ENCODE assay signal across 8 cellular contexts in the genomic region with DNA sequence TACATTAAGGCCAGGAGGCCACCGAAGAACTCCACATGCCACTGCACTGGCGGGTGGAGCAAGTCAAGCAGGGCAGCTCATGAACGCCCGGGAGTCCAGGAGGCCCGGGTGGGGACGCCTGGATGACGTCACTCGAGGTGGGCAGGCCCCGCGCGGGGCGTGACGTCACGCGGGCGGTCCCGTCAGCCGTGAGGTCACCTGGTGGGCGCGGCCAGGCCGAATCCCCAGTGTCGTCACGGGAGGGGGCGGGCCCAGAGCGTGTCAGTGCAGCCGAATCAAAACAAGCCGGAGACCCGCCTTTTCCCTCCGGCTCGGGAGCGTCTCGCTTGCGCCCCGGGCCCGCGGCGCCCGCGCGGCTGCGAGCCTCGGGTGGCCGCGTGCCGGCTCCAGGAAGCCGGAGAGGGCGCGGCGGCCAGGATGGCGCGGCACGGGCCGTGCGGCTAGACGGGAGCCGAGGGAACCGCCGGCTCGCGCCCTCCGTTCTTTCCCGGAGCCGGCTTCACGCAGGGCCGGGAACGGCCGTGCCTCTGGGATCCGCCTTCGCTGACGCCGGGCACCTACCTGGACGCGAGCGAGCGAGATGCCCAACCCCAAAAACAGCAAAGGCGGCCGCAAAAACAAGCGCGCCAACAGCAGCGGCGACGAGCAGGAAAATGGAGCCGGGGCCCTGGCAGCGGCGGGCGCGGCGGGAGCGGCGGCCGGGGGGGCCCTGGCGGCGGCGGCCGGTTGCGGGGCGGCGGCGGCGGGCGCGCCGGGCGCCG.
DNase-seq lines count a peak whose midpoint lies in the region; ATAC-seq, FAIRE-seq and TF ChIP-seq lines count a peak whose summit lies in the region.

Gene HECA (plus strand): TSS at position 264 of the 761 bp plus-strand sequence. CDS start 317 bp downstream, at position 581.

- FAIRE-seq in GM19239 (lab: Jason Lieb, UNC), result peak; percentile 91

- TF ChIP-seq CTCF in choroid plexus epithelial cell (conservative IDR thresholded peaks at IDR 0.05; ENCODE audit: low read depth, low read length), result no peak

- peak within 1 kb of the TSS; percentile 82 for H3K4me3 ChIP-seq in choroid plexus epithelial cell (ENCODE audit: low read depth, low read length)

- peak; percentile 83 for ATAC-seq in HG03442 (IDR thresholded peaks at IDR 0.05; ENCODE audit: unreplicated experiment)

- peak; percentile 77 to 86 for DNase-seq in AML-193 (lab: John Stamatoyannopoulos, UW)
- peak; percentile 85 for DNase-seq in GM19239 (ENCODE audit: insufficient read length, low spot score)
- DNase-seq in NCI-H524 treated with DMSO at 0.1 percent for 48 hours (lab: John Stamatoyannopoulos, UW), result peak; percentile 16
- DNase-seq in activated CD4-positive, alpha-beta T cell treated with anti-CD3 and anti-CD28 coated beads for 4 hours, result peak; percentile 100
- peak; percentile 97 for DNase-seq in choroid plexus epithelial cell (ENCODE audit: low read depth)
- DNase-seq in kidney glomerular epithelial cell (lab: John Stamatoyannopoulos, UW), result peak; percentile 83
- DNase-seq in stimulated activated CD4-positive, alpha-beta T cell treated with anti-CD3 and anti-CD28 coated beads, Interleukin-15, amount 100 ng/mL, for 48 hours (ENCODE audit: low read depth in 2 of 2), result peak; percentile 97 to 99

Comparison
In these comparisons a context has a peak if more than half of its experiments do, and no peak if none do; other contexts are left out.
1. Peak in every context shown above with its lines: DNase-seq, ATAC-seq and H3K4me3 ChIP-seq.
2. DNase-seq: peak in every context shown above with its lines; median percentile 100 in activated CD4-positive, alpha-beta T cell treated with anti-CD3 and anti-CD28 coated beads for 4 hours; 98 in stimulated activated CD4-positive, alpha-beta T cell treated with anti-CD3 and anti-CD28 coated beads, Interleukin-15, amount 100 ng/mL, for 48 hours; 97 in choroid plexus epithelial cell; 85 in GM19239; 83 in kidney glomerular epithelial cell; 82 in AML-193; 16 in NCI-H524 treated with DMSO at 0.1 percent for 48 hours.